In genomic region chr3:12557472-12558105, GRCh38 we compare ENCODE assay signal across 8 cellular contexts. TPM values are rescaled to one million over a fixed set of nuclear protein-coding genes. Genes with fewer than 3 reads are reported as not detected.
DNase-seq lines count a peak whose midpoint lies in the region; ATAC-seq, FAIRE-seq and TF ChIP-seq lines count a peak whose summit lies in the region.

No MANE protein-coding gene starts in this region.

- peak overlapping the region; percentile 62 for H3K27ac ChIP-seq in iPS-20b (ENCODE audit: low read length)
- H3K27ac ChIP-seq in stomach, result peak overlapping the region; percentile 92 to 98 (median 96)

- H3K9me3 ChIP-seq in BE2C (no peaks in the 10 kb centered on the region), iPS-20b (ENCODE audit: insufficient read depth, low read depth, low read length) (no peaks in the 10 kb centered on the region), stomach (no peaks in the 10 kb centered on the region)

- no peaks in the 10 kb centered on the region for H3K36me3 ChIP-seq in BE2C
- no peaks in the 10 kb centered on the region for H3K36me3 ChIP-seq in iPS-20b (ENCODE audit: insufficient read depth, low read depth, low read length)
- H3K36me3 ChIP-seq in stomach, result no peaks in the 10 kb centered on the region

- no peaks in the 10 kb centered on the region for H3K27me3 ChIP-seq in BE2C
- peaks cover 3% of the 10 kb centered on the region; the same call in 1 of the 2 replicates for H3K27me3 ChIP-seq in iPS-20b (ENCODE audit: insufficient read depth, low read length)
- peaks cover 0 to 26% (median 11%) of the 10 kb centered on the region in 3 donors for H3K27me3 ChIP-seq in stomach

- no peak for TF ChIP-seq EP300 in stomach (IDR thresholded peaks at IDR 0.05)

- peaks cover 78% of the 10 kb centered on the region for H3K4me1 Mint-ChIP-seq in HFFc6 (ENCODE audit: low read depth)
- peaks cover 57% of the 10 kb centered on the region for H3K4me1 Mint-ChIP-seq in activated naive CD8-positive, alpha-beta T cell treated with anti-CD3 and anti-CD28 coated beads for 36 hours

- TF ChIP-seq CTCF in BE2C (IDR thresholded peaks at IDR 0.05; ENCODE audit: low read depth, low read length) (no peak), HFFc6 (IDR thresholded peaks at IDR 0.05) (peak; percentile 21; the same call in 1 of the 2 replicates), stomach (IDR thresholded peaks at IDR 0.05) (no peak)

- no peak for ATAC-seq in activated CD4-positive, CD25-positive, alpha-beta regulatory T cell treated with anti-CD3 and anti-CD28 coated beads, Interleukin-2, amount 50 U/mL, for 24 hours
- no peak for ATAC-seq in GM21526 (IDR thresholded peaks at IDR 0.05; ENCODE audit: low FRiP score, unreplicated experiment)

- intact Hi-C loops in stomach (cut with DNase I; ENCODE audit: low total_unique reads), result no loop called here

- no peak for DNase-seq in BE2C
- peak; percentile 48 for DNase-seq in HFFc6
- DNase-seq in activated naive CD8-positive, alpha-beta T cell treated with anti-CD3 and anti-CD28 coated beads for 36 hours, result no peak
- no peak for DNase-seq in stomach
- no peak for DNase-seq in GM19239 (ENCODE audit: insufficient read length, low spot score)

- peak overlapping the region; percentile 93 for H3K9ac ChIP-seq in iPS-20b (ENCODE audit: low read depth, low read length)

- H3K27me3 Mint-ChIP-seq in HFFc6 (ENCODE audit: insufficient read depth), result peaks cover 3% of the 10 kb centered on the region; the same call in 1 of the 2 replicates
- peaks cover 31% of the 10 kb centered on the region for H3K27me3 Mint-ChIP-seq in activated naive CD8-positive, alpha-beta T cell treated with anti-CD3 and anti-CD28 coated beads for 36 hours

- no peak for FAIRE-seq in GM19239 (lab: Jason Lieb, UNC)

- peak overlapping the region; percentile 89 for H3K27ac Mint-ChIP-seq in HFFc6
- peak overlapping the region; percentile 89 for H3K27ac Mint-ChIP-seq in activated naive CD8-positive, alpha-beta T cell treated with anti-CD3 and anti-CD28 coated beads for 36 hours

- H3K4me1 ChIP-seq in BE2C (no peaks in the 10 kb centered on the region), iPS-20b (ENCODE audit: insufficient read depth, low read length) (peaks cover 16% of the 10 kb centered on the region), stomach (peaks cover 35 to 69% (median 54%) of the 10 kb centered on the region in 4 donors)

- H3K4me3 ChIP-seq in BE2C (ENCODE audit: low read depth, low read length) (peak overlapping the region; percentile 81), iPS-20b (ENCODE audit: low read length) (peak overlapping the region; percentile 98), stomach (peak overlapping the region; percentile 62 to 86 (median 81))

- WGBS in stomach, 5 donors, result 1% methylated on average over 18 of the region's 18 CpGs

- peak overlapping the region; percentile 88 for H3K4me3 Mint-ChIP-seq in HFFc6
- H3K4me3 Mint-ChIP-seq in activated naive CD8-positive, alpha-beta T cell treated with anti-CD3 and anti-CD28 coated beads for 36 hours, result peak overlapping the region; percentile 86

- H3K9me3 Mint-ChIP-seq in HFFc6, result no peaks in the 10 kb centered on the region
- H3K9me3 Mint-ChIP-seq in activated naive CD8-positive, alpha-beta T cell treated with anti-CD3 and anti-CD28 coated beads for 36 hours, result no peaks in the 10 kb centered on the region

- no peaks in the 10 kb centered on the region for H3K36me3 Mint-ChIP-seq in HFFc6 (ENCODE audit: low read depth)
- H3K36me3 Mint-ChIP-seq in activated naive CD8-positive, alpha-beta T cell treated with anti-CD3 and anti-CD28 coated beads for 36 hours, result no peaks in the 10 kb centered on the region

- no peak for TF ChIP-seq POLR2A in stomach (IDR thresholded peaks at IDR 0.05)

RNA-seq across cellular contexts. Expression of gene MKRN2, which starts 0.7 kb away (rescaled TPM):
- 49.9 TPM for polyA plus RNA-seq in BE2C (2012; ENCODE audit: insufficient read depth, insufficient read length, low read depth)
- 10 to 100 TPM; 31.0 to 35.8 (median 34.8) TPM for total RNA-seq in HFFc6 (2021; fragmentation: NEBNext Ultra II Directional; extraction: Animal tissue kit (Norgen Biotek cat#: 25700))
- 10 to 100 TPM; 27.8 to 29.2 TPM for total RNA-seq in activated naive CD8-positive, alpha-beta T cell treated with anti-CD3 and anti-CD28 coated beads for 36 hours
- 10 to 100 TPM; 15.6 to 39.1 (median 31.5) TPM for total RNA-seq in stomach
- 10 to 100 TPM; 13.3 to 15.7 (median 14.4) TPM for polyA plus RNA-seq in stomach

RNA-seq across cellular contexts. Expression of gene MKRN2OS, which starts 12.3 kb away (rescaled TPM):
- 0.49 TPM for polyA plus RNA-seq in BE2C (2012; ENCODE audit: insufficient read depth, insufficient read length, low read depth)
- not detected for total RNA-seq in HFFc6 (2021; fragmentation: NEBNext Ultra II Directional; extraction: Animal tissue kit (Norgen Biotek cat#: 25700))
- total RNA-seq in activated naive CD8-positive, alpha-beta T cell treated with anti-CD3 and anti-CD28 coated beads for 36 hours, result not detected
- 1 to 10 TPM in 1 of 5 donors, not detected in 4; 3.1 TPM for total RNA-seq in stomach
- polyA plus RNA-seq in stomach, result 10 to 100 TPM in 1 of 3 donors, 1 to 10 TPM in 2; 3.8 to 11.0 (median 4.9) TPM
